Comparison of ENCODE assay signal across 1 cellular context in genomic region chr3:159855599-159856495, GRCh38.
TF ChIP-seq lines count a peak whose summit lies in the region.

No MANE protein-coding gene starts in this region.

TF ChIP-seq in HepG2, 621 proteins besides CTCF, POLR2A, EP300 and RAD21:
- TF ChIP-seq PAF1 (CRISPR knock-in tag; IDR thresholded peaks at IDR 0.05) (no peak), MAFK (conservative IDR thresholded peaks at IDR 0.05 in 1 of 2, IDR thresholded peaks at IDR 0.05 in 1 of 2; ENCODE audit: low read length in 2 of 2) (peak in 1 of 2 experiments; percentile 31; a peak in 1 of 4 replicates)
TF ChIP-seq in HepG2: peak in this region for 1.
